In genomic region chr12:37720846-37721245, GRCh38 we compare ENCODE assay signal across 9 cellular contexts.
"Had no signal": no experiment of that assay in that cellular context is flagged by ENCODE, and none has a peak within 500 bp of the region (broad histone marks: within the 10 kb centered on the region; RNA-seq: fewer than 3 reads in every experiment).

No MANE protein-coding gene starts in this region.

- H3K4me3 ChIP-seq: GM23248, HAP-1, K562 had no signal

- H2AFZ ChIP-seq: GM23248 had no signal

- H3K27ac ChIP-seq: GM23248, HL-60 had no signal

- H3K36me3 ChIP-seq: HAP-1 had no signal

- H3K9me3 ChIP-seq: HAP-1 had no signal

- H3K9ac ChIP-seq: GM23248 had no signal

- DNase-seq: GM23248, GOT3, H7, KG1 had no signal

- ATAC-seq: HCT116, HepG2, K562 had no signal
